Comparison of ENCODE assay signal across 10 cellular contexts in genomic region chr20:63750807-63751470, GRCh38. TPM values are rescaled to one million over a fixed set of nuclear protein-coding genes. Genes with fewer than 3 reads are reported as not detected.
DNase-seq lines count a peak whose midpoint lies in the region; ATAC-seq, FAIRE-seq and TF ChIP-seq lines count a peak whose summit lies in the region.
"Had no signal": no experiment of that assay in that cellular context is flagged by ENCODE, and none has a peak within 500 bp of the region (broad histone marks: within the 10 kb centered on the region; RNA-seq: fewer than 3 reads in every experiment).

No MANE protein-coding gene starts in this region.

- dilution Hi-C loops in mammary epithelial cell (cut with HindIII; ENCODE audit: low sequenced_read_pairs), result no loop called here

- no peak for TF ChIP-seq POLR2A in esophagus muscularis mucosa (IDR thresholded peaks at IDR 0.05; ENCODE audit: low read depth)

- H3K9me3 ChIP-seq in BLaER1 treated with 17β-estradiol and CSF1 and Interleukin-3, amounts not matched to agents 10 nM and 100 nM (replicated peaks in 1 of 11), result no peaks in the 10 kb centered on the region
- no peaks in the 10 kb centered on the region for H3K9me3 ChIP-seq in kidney (ENCODE audit: control insufficient read depth in 1 of 2, low read length in 2 of 2)
- H3K9me3 ChIP-seq in mammary epithelial cell (replicated peaks; ENCODE audit: insufficient read depth, low read length), result no peaks in the 10 kb centered on the region
- H3K9me3 ChIP-seq in esophagus muscularis mucosa, result no peaks in the 10 kb centered on the region
- H3K9me3 ChIP-seq in Karpas-422 (ENCODE audit: low read length), result no peaks in the 10 kb centered on the region
- H3K9me3 ChIP-seq: esophagus squamous epithelium had no signal

- DNase-seq in NCI-H2227 (lab: John Stamatoyannopoulos, UW; ENCODE audit: unreplicated experiment), result peak; percentile 64
- peak; percentile 59 for DNase-seq in activated T-cell treated with anti-CD3 and anti-CD28 coated beads for 1 hour (ENCODE audit: low read depth)
- peak; percentile 75 for DNase-seq in kidney
- no peak for DNase-seq in mammary epithelial cell
- no peak for DNase-seq in esophagus muscularis mucosa (ENCODE audit: extremely low spot score)
- DNase-seq in Karpas-422, result no peak
- DNase-seq: esophagus squamous epithelium had no signal

- H4K20me1 ChIP-seq in BLaER1 treated with 17β-estradiol and CSF1 and Interleukin-3, amounts not matched to agents 10 nM and 100 nM, result peaks cover 0 to 36% (median 0%) of the 10 kb centered on the region in 11 experiments; a peak in 5 of 22 replicates
- H4K20me1 ChIP-seq in mammary epithelial cell (ENCODE audit: insufficient read depth, low read length) (no peaks in the 10 kb centered on the region), Karpas-422 (ENCODE audit: insufficient read depth, low read depth, low read length) (no peaks in the 10 kb centered on the region)

- in situ Hi-C loops in mammary epithelial cell (cut with MboI; ENCODE audit: low sequenced_read_pairs in 2 of 2), result no loop called here

- H3K9ac ChIP-seq in BLaER1 treated with 17β-estradiol and CSF1 and Interleukin-3, amounts not matched to agents 10 nM and 100 nM, result peak overlapping the region in 10 of 11 experiments; percentile 1 to 62 (median 54); a peak in 17 of 22 replicates
- H3K9ac ChIP-seq in kidney (ENCODE audit: low read length in 2 of 2) (no peak overlapping the region), mammary epithelial cell (ENCODE audit: insufficient read depth, low read length) (no peak overlapping the region), Karpas-422 (ENCODE audit: low read length) (no peak overlapping the region)

- H2AFZ ChIP-seq in mammary epithelial cell (ENCODE audit: low read depth, low read length), result no peak overlapping the region
- H2AFZ ChIP-seq in Karpas-422 (ENCODE audit: low read length), result no peak overlapping the region

- CTCF ChIA-PET in mammary epithelial cell (lab: Charles Lee; ENCODE audit: low non-redundant PET), result no interaction called here

- H3K79me2 ChIP-seq in mammary epithelial cell (ENCODE audit: insufficient read depth, low read length) (no peaks in the 10 kb centered on the region), Karpas-422 (ENCODE audit: low read length) (no peaks in the 10 kb centered on the region)

- 0 out of 22 replicates have a peak, but pooled peaks cover 0 to 2% (median 0%) of the 10 kb centered on the region in 11 experiments for H3K36me3 ChIP-seq in BLaER1 treated with 17β-estradiol and CSF1 and Interleukin-3, amounts not matched to agents 10 nM and 100 nM
- H3K36me3 ChIP-seq in kidney (ENCODE audit: control insufficient read depth in 1 of 2, insufficient read depth in 2 of 2, low read length in 2 of 2) (no peaks in the 10 kb centered on the region), mammary epithelial cell (ENCODE audit: insufficient read depth, low read length) (no peaks in the 10 kb centered on the region), esophagus muscularis mucosa (peaks cover 0 to 64% (median 27%) of the 10 kb centered on the region in 4 donors), Karpas-422 (ENCODE audit: insufficient read depth, low read length) (no peaks in the 10 kb centered on the region)

- BruUV-seq in mammary epithelial cell (replicated peaks; lab: Mats Ljungman, UMichigan), result no TSS peak

- no peak for FAIRE-seq in kidney (lab: Jason Lieb, UNC)
- FAIRE-seq: GM12878 had no signal

- no peaks in the 10 kb centered on the region for H3K27me3 ChIP-seq in BLaER1 treated with 17β-estradiol and CSF1 and Interleukin-3, amounts not matched to agents 10 nM and 100 nM
- H3K27me3 ChIP-seq in mammary epithelial cell (ENCODE audit: insufficient read depth, low read length) (no peaks in the 10 kb centered on the region), esophagus muscularis mucosa (no peaks in the 10 kb centered on the region), Karpas-422 (ENCODE audit: low read length) (no peaks in the 10 kb centered on the region)
- H3K27me3 ChIP-seq: esophagus squamous epithelium had no signal

- TF ChIP-seq EP300 in esophagus muscularis mucosa (IDR thresholded peaks at IDR 0.05), result no peak

- no peak for ATAC-seq in HG03097 (IDR thresholded peaks at IDR 0.05; ENCODE audit: low FRiP score, unreplicated experiment)
- ATAC-seq: GM12878 had no signal

- 83% methylated on average over 18 of the region's 26 CpGs for WGBS in mammary epithelial cell (ENCODE audit: low coverage, missing lambda C conversion rate)
- WGBS in esophagus muscularis mucosa, result 77% methylated on average over 26 of the region's 26 CpGs

- peak overlapping the region; percentile 64 to 97 (median 84) for H3K4me2 ChIP-seq in BLaER1 treated with 17β-estradiol and CSF1 and Interleukin-3, amounts not matched to agents 10 nM and 100 nM
- no peak overlapping the region for H3K4me2 ChIP-seq in mammary epithelial cell (ENCODE audit: insufficient read depth, low read depth, low read length)
- H3K4me2 ChIP-seq in Karpas-422 (ENCODE audit: low read depth, low read length, poor library complexity, severe bottlenecking), result no peak overlapping the region

- TF ChIP-seq CTCF in kidney (IDR thresholded peaks at IDR 0.05; ENCODE audit: borderline replicate concordance, extremely low read depth, insufficient read depth), result no peak
- no peak for TF ChIP-seq CTCF in mammary epithelial cell (conservative IDR thresholded peaks at IDR 0.05 in 1 of 2, IDR thresholded peaks at IDR 0.05 in 1 of 2; ENCODE audit: extremely low read depth in 1 of 2, insufficient read depth in 1 of 2, low read depth in 1 of 2, low read length in 2 of 2)
- no peak for TF ChIP-seq CTCF in esophagus muscularis mucosa (IDR thresholded peaks at IDR 0.05)

- H3K4me1 ChIP-seq in BLaER1 treated with 17β-estradiol and CSF1 and Interleukin-3, amounts not matched to agents 10 nM and 100 nM, result peaks cover 8 to 65% (median 53%) of the 10 kb centered on the region in 10 experiments
- H3K4me1 ChIP-seq in kidney (ENCODE audit: control insufficient read depth in 1 of 2, insufficient read depth in 1 of 2, low read depth in 1 of 2, low read length in 2 of 2) (peaks cover 3% of the 10 kb centered on the region in 2 donors), mammary epithelial cell (ENCODE audit: insufficient read depth, low read length) (no peaks in the 10 kb centered on the region), esophagus muscularis mucosa (peaks cover 0 to 3% (median 0%) of the 10 kb centered on the region in 4 donors), Karpas-422 (ENCODE audit: low read length) (peaks cover 9% of the 10 kb centered on the region)
- H3K4me1 ChIP-seq: esophagus squamous epithelium had no signal

- peak overlapping the region in 4 of 10 experiments; percentile 2 to 39 (median 38); a peak in 1 of 20 replicates for H3K4me3 ChIP-seq in BLaER1 treated with 17β-estradiol and CSF1 and Interleukin-3, amounts not matched to agents 10 nM and 100 nM
- H3K4me3 ChIP-seq in kidney (ENCODE audit: low read length in 2 of 2), result no peak overlapping the region
- no peak overlapping the region for H3K4me3 ChIP-seq in mammary epithelial cell (replicated peaks in 1 of 3; ENCODE audit: insufficient read depth in 1 of 3, low read depth in 2 of 3, low read length in 3 of 3)
- no peak overlapping the region for H3K4me3 ChIP-seq in esophagus muscularis mucosa
- no peak overlapping the region for H3K4me3 ChIP-seq in Karpas-422 (ENCODE audit: low read length)
- H3K4me3 ChIP-seq: esophagus squamous epithelium, GM12878 had no signal

- H3K27ac ChIP-seq in BLaER1 treated with 17β-estradiol and CSF1 and Interleukin-3, amounts not matched to agents 10 nM and 100 nM, result peak overlapping the region in 7 of 11 experiments; percentile 44 to 64 (median 47); a peak in 11 of 22 replicates
- no peak overlapping the region for H3K27ac ChIP-seq in kidney (ENCODE audit: low read depth in 2 of 2, low read length in 2 of 2)
- H3K27ac ChIP-seq in mammary epithelial cell (ENCODE audit: insufficient read depth, low read depth, low read length), result no peak overlapping the region
- H3K27ac ChIP-seq in esophagus muscularis mucosa (replicated peaks in 1 of 4), result no peak overlapping the region
- H3K27ac ChIP-seq in Karpas-422 (ENCODE audit: low read length), result no peak overlapping the region

- intact Hi-C loops in kidney (cut with DNase I) (no loop called here), mammary epithelial cell (cut with micrococcal nuclease) (no loop called here), esophagus muscularis mucosa (cut with DNase I) (no loop called here)

- H3K9me2 ChIP-seq in Karpas-422 (replicated peaks; ENCODE audit: insufficient read depth, low read length), result no peaks in the 10 kb centered on the region

RNA-seq across cellular contexts. Expression of gene SLC2A4RG, which starts 11.4 kb away (rescaled TPM):
- 154 TPM for total RNA-seq in kidney
- polyA plus RNA-seq in kidney (ENCODE audit: insufficient read depth, low read depth, low replicate concordance), result 171 TPM
- total RNA-seq in mammary epithelial cell, result 100 to 1,000 TPM in 1 of 2 donors, 10 to 100 TPM in 1; 35.8 to 101 TPM
- polyA plus RNA-seq in mammary epithelial cell, result 35.8 TPM
- polyA minus RNA-seq in mammary epithelial cell, result 15.7 TPM
- total RNA-seq in esophagus muscularis mucosa, result 10 to 100 TPM; 41.4 to 67.1 (median 52.7) TPM
- total RNA-seq in Karpas-422 (2014; rRNA removed; shearing (Covaris generic); ENCODE audit: low replicate concordance), result 18.6 and 37.9 TPM in 2 replicates

RNA-seq across cellular contexts. Expression of gene LIME1, which starts 14.5 kb away (rescaled TPM):
- total RNA-seq in kidney (12.1 TPM), mammary epithelial cell (1 to 10 TPM; 2.7 to 8.1 TPM), esophagus muscularis mucosa (10 to 100 TPM in 2 of 4 donors, 1 to 10 TPM in 2; 9.4 to 15.4 (median 10.9) TPM)
- polyA plus RNA-seq in kidney (ENCODE audit: insufficient read depth, low read depth, low replicate concordance) (114 TPM), mammary epithelial cell (2.0 TPM)
- not detected for polyA minus RNA-seq in mammary epithelial cell
- total RNA-seq in Karpas-422 (2014; rRNA removed; shearing (Covaris generic); ENCODE audit: low replicate concordance), result 3.4 and 9.8 TPM in 2 replicates

RNA-seq across cellular contexts. Expression of gene ZGPAT, which starts 43.1 kb away (rescaled TPM):
- total RNA-seq in kidney, result 30.5 TPM
- polyA plus RNA-seq in kidney (ENCODE audit: insufficient read depth, low read depth, low replicate concordance), result 39.6 TPM
- 10 to 100 TPM; 11.8 to 20.9 TPM for total RNA-seq in mammary epithelial cell
- 13.2 TPM for polyA plus RNA-seq in mammary epithelial cell
- 6.8 TPM for polyA minus RNA-seq in mammary epithelial cell
- total RNA-seq in esophagus muscularis mucosa, result 10 to 100 TPM; 22.5 to 38.9 (median 28.6) TPM
- 12.2 and 33.6 TPM in 2 replicates for total RNA-seq in Karpas-422 (2014; rRNA removed; shearing (Covaris generic); ENCODE audit: low replicate concordance)

RNA-seq across cellular contexts. Expression of gene ARFRP1, which starts 43.2 kb away (rescaled TPM):
- total RNA-seq in kidney, result 71.2 TPM
- polyA plus RNA-seq in kidney (ENCODE audit: insufficient read depth, low read depth, low replicate concordance), result 60.6 TPM
- 10 to 100 TPM; 28.8 to 61.1 TPM for total RNA-seq in mammary epithelial cell
- 35.9 TPM for polyA plus RNA-seq in mammary epithelial cell
- polyA minus RNA-seq in mammary epithelial cell, result 31.2 TPM
- 10 to 100 TPM; 34.1 to 46.5 (median 44.6) TPM for total RNA-seq in esophagus muscularis mucosa
- 15.1 and 30.2 TPM in 2 replicates for total RNA-seq in Karpas-422 (2014; rRNA removed; shearing (Covaris generic); ENCODE audit: low replicate concordance)

RNA-seq across cellular contexts. Expression of gene TNFRSF6B, which starts 54.5 kb away (rescaled TPM):
- total RNA-seq in kidney (64.5 TPM), mammary epithelial cell (10 to 100 TPM in 1 of 2 donors, 1 to 10 TPM in 1; 8.3 to 76.5 TPM), esophagus muscularis mucosa (10 to 100 TPM in 3 of 4 donors, 1 to 10 TPM in 1; 5.0 to 67.8 (median 26.5) TPM)
- polyA plus RNA-seq in kidney (ENCODE audit: insufficient read depth, low read depth, low replicate concordance) (2.4 TPM), mammary epithelial cell (461 TPM)
- polyA minus RNA-seq in mammary epithelial cell, result 35.7 TPM
- 2.5 and 4.6 TPM in 2 replicates for total RNA-seq in Karpas-422 (2014; rRNA removed; shearing (Covaris generic); ENCODE audit: low replicate concordance)

Comparison
In these comparisons a context has a peak if more than half of its experiments do, and no peak if none do; other contexts are left out.
1. H3K27ac ChIP-seq: peak in BLaER1 treated with 17β-estradiol and CSF1 and Interleukin-3, amounts not matched to agents 10 nM and 100 nM (7 of 11); none in kidney (0 of 2), mammary epithelial cell (single experiment), esophagus muscularis mucosa (0 of 4) and Karpas-422 (single experiment).
2. H3K4me2 ChIP-seq: peak in BLaER1 treated with 17β-estradiol and CSF1 and Interleukin-3, amounts not matched to agents 10 nM and 100 nM (11 of 11); none in mammary epithelial cell (single experiment) and Karpas-422 (single experiment).
3. H3K9ac ChIP-seq: peak in BLaER1 treated with 17β-estradiol and CSF1 and Interleukin-3, amounts not matched to agents 10 nM and 100 nM (10 of 11); none in kidney (0 of 2), mammary epithelial cell (single experiment) and Karpas-422 (single experiment).
4. DNase-seq: peak in NCI-H2227 (single experiment), activated T-cell treated with anti-CD3 and anti-CD28 coated beads for 1 hour (single experiment) and kidney (single experiment); none in mammary epithelial cell (single experiment), esophagus muscularis mucosa (single experiment) and Karpas-422 (single experiment).